8 cellular contexts compared by ENCODE assay signal in the genomic region with DNA sequence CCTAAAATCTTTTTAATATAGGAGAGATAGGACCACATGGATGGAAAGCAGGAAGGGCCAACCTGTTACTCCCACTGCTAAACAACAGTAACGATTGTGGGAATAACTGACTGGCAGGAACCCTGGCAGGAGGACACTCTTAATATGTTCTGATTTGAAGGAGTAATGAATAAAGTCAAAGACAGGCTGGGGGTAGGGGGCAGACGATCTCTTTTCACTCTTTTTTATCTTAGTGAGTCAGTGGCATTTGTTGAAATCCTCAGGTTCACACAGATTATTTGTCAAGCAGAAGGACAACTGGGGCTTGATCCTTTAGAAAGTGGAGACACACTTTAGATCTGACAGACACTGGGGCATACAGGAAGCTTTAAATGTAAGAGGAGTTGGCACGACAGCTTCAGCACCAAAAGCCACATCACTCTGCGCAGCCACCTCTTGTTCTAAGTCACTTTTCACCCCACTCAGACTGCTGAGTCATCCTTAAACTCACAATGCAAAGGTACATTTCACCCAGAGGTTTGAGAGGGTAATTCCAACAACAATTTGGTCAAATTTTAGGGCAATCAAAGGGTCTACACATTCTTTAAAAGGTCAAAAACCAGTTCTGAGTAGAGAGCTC.
DNase-seq lines count a peak whose midpoint lies in the region; ATAC-seq, FAIRE-seq and TF ChIP-seq lines count a peak whose summit lies in the region.

No MANE protein-coding gene starts in this region.

- POLR2A ChIA-PET in CD8-positive, alpha-beta T cell (lab: Charles Lee), result interaction anchor here (1.1 kb wide), 1 partner anchor 148 kb away, joined by 3 read pairs; no protein-coding TSS in a partner anchor

- H3K27me3 ChIP-seq in CD8-positive, alpha-beta T cell (ENCODE audit: insufficient read depth, low read length), result no peaks in the 10 kb centered on the region

- H3K4me1 ChIP-seq in CD8-positive, alpha-beta T cell (ENCODE audit: insufficient read depth, low read length), result no peaks in the 10 kb centered on the region

- CTCF ChIA-PET in CD8-positive, alpha-beta T cell (lab: Charles Lee), result interaction anchor here (0.8 kb wide), 1 partner anchor 144 kb away, joined by 3 read pairs; no protein-coding TSS in a partner anchor

- H3K36me3 ChIP-seq in CD8-positive, alpha-beta T cell (ENCODE audit: insufficient read depth, low read length), result no peaks in the 10 kb centered on the region

- H3K4me3 Mint-ChIP-seq in CD8-positive, alpha-beta T cell, result no peak overlapping the region
- H3K4me3 Mint-ChIP-seq in T-helper 1 cell treated with Interleukin-12 subunit alpha and Interleukin-12 subunit beta and Interleukin-4 antibody, amounts not matched to agents 30 μg/mL and 1 μg/mL, for 36 hours, result peak overlapping the region; percentile 49

- ATAC-seq in CD8-positive, alpha-beta T cell, result peak; percentile 58
- ATAC-seq in HG03139 (IDR thresholded peaks at IDR 0.05; ENCODE audit: unreplicated experiment), result peak; percentile 97
- peak; percentile 84 for ATAC-seq in stimulated activated naive CD8-positive, alpha-beta T cell treated with anti-CD3 and anti-CD28 coated beads, Interleukin-15, Interleukin-2, amounts not matched to agents 100 U/mL and 50 U/mL, for 24 hours

- no peak for TF ChIP-seq CTCF in CD8-positive, alpha-beta T cell (IDR thresholded peaks at IDR 0.05)
- no peak for TF ChIP-seq CTCF in epithelial cell of esophagus (IDR thresholded peaks at IDR 0.05; ENCODE audit: insufficient read depth, low read depth, low read length, missing control alignments)

- H3K9me3 Mint-ChIP-seq in CD8-positive, alpha-beta T cell, result no peaks in the 10 kb centered on the region
- no peaks in the 10 kb centered on the region for H3K9me3 Mint-ChIP-seq in T-helper 1 cell treated with Interleukin-12 subunit alpha and Interleukin-12 subunit beta and Interleukin-4 antibody, amounts not matched to agents 30 μg/mL and 1 μg/mL, for 36 hours

- H3K27ac Mint-ChIP-seq in CD8-positive, alpha-beta T cell, result peak overlapping the region; percentile 78
- H3K27ac Mint-ChIP-seq in T-helper 1 cell treated with Interleukin-12 subunit alpha and Interleukin-12 subunit beta and Interleukin-4 antibody, amounts not matched to agents 30 μg/mL and 1 μg/mL, for 36 hours, result peak overlapping the region; percentile 92

- H3K27ac ChIP-seq in CD8-positive, alpha-beta T cell (ENCODE audit: low read depth, low read length), result no peak overlapping the region

- peaks cover 13% of the 10 kb centered on the region for H3K36me3 Mint-ChIP-seq in CD8-positive, alpha-beta T cell
- H3K36me3 Mint-ChIP-seq in T-helper 1 cell treated with Interleukin-12 subunit alpha and Interleukin-12 subunit beta and Interleukin-4 antibody, amounts not matched to agents 30 μg/mL and 1 μg/mL, for 36 hours (ENCODE audit: low read depth), result peaks cover 6% of the 10 kb centered on the region

- peaks cover 10% of the 10 kb centered on the region for H3K4me1 Mint-ChIP-seq in CD8-positive, alpha-beta T cell (ENCODE audit: low read depth)
- peaks cover 17% of the 10 kb centered on the region for H3K4me1 Mint-ChIP-seq in T-helper 1 cell treated with Interleukin-12 subunit alpha and Interleukin-12 subunit beta and Interleukin-4 antibody, amounts not matched to agents 30 μg/mL and 1 μg/mL, for 36 hours (ENCODE audit: low read depth)

- intact Hi-C loops in CD8-positive, alpha-beta T cell (cut with DNase I, micrococcal nuclease), result no loop called here

- no peaks in the 10 kb centered on the region for H3K27me3 Mint-ChIP-seq in CD8-positive, alpha-beta T cell (ENCODE audit: low read depth)
- H3K27me3 Mint-ChIP-seq in T-helper 1 cell treated with Interleukin-12 subunit alpha and Interleukin-12 subunit beta and Interleukin-4 antibody, amounts not matched to agents 30 μg/mL and 1 μg/mL, for 36 hours (ENCODE audit: low read depth), result no peaks in the 10 kb centered on the region

- peak in 3 of 7 experiments; percentile 1 to 12 (median 6) for DNase-seq in CD8-positive, alpha-beta T cell
- DNase-seq in GM19239 (ENCODE audit: insufficient read length, low spot score), result peak; percentile 9
- peak; percentile 36 for DNase-seq in epithelial cell of esophagus (ENCODE audit: low read depth)
- DNase-seq in stimulated activated naive CD8-positive, alpha-beta T cell treated with anti-CD3 and anti-CD28 coated beads, Interleukin-15, Interleukin-2, amounts not matched to agents 100 U/mL and 50 U/mL, for 24 hours, result peak; percentile 16
- DNase-seq in T1000 (lab: John Stamatoyannopoulos, UW), result no peak
- DNase-seq in NCI-H446 (lab: John Stamatoyannopoulos, UW), result no peak

- FAIRE-seq in GM19239 (lab: Jason Lieb, UNC), result peak; percentile 90

- H3K9me3 ChIP-seq in CD8-positive, alpha-beta T cell (ENCODE audit: low read length), result no peaks in the 10 kb centered on the region

- H3K4me3 ChIP-seq in CD8-positive, alpha-beta T cell (ENCODE audit: low read depth, low read length), result no peak overlapping the region
- H3K4me3 ChIP-seq in epithelial cell of esophagus (ENCODE audit: low read length), result no peak overlapping the region

Comparison
In these comparisons a context has a peak if more than half of its experiments do, and no peak if none do; other contexts are left out.
1. DNase-seq: peak in GM19239 (single experiment), epithelial cell of esophagus (single experiment) and stimulated activated naive CD8-positive, alpha-beta T cell treated with anti-CD3 and anti-CD28 coated beads, Interleukin-15, Interleukin-2, amounts not matched to agents 100 U/mL and 50 U/mL, for 24 hours (single experiment); none in T1000 (single experiment) and NCI-H446 (0 of 2).
2. Peak in every context shown above with its lines, with median percentiles within 50 percentile points of each other: ATAC-seq.